8 cellular contexts compared by ENCODE assay signal in the genomic region with DNA sequence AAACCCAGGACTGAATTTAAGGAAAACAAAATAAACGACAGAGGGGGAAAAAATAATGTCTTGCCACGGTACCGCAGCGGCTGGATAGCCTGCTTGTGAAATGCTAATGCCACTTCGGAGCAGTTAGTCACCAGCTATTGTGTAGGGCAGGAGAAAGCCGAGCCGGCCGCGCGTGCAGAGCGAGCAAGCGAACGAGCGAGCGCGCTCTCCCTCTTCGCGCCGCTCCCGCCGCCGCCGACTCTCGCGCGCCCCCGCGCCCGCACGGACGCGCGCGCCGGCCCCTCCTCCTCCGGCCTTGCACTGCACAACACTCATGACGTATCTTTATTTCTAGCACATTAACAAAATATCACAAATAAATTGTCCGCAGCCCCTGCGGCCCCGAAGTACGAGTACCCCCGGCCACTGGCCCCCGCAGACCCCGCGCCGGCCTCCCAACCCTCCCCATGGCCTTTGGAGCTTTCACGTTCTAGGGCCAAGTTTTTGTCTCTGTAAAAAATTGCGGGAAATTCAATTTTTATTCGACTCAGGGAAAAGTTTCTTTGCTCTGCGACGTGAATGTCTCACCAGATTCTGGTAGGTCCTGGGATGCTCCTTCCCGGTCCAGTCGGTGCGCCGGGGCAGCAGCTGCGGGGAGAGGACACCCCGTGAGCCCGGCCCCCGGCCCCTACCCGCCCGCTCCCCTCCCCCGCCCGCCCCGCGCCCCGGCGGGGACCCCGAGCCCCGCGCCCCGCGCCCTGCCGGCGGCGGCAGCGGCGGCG. TPM values are rescaled to one million over a fixed set of nuclear protein-coding genes. Genes with fewer than 3 reads are reported as not detected.
DNase-seq lines count a peak whose midpoint lies in the region; ATAC-seq, FAIRE-seq and TF ChIP-seq lines count a peak whose summit lies in the region.

No MANE protein-coding gene starts in this region.

- intact Hi-C loops in heart left ventricle (cut with DNase I) (loop anchor here in 9 of 10 donors (1.0 to 10.0 kb wide), 9 partner anchors 155 to 468 kb away; partner anchors contain the start of genes HMGN3 (in 7 of the 9) and LCA5 (in 4 of the 9)), transverse colon (cut with DNase I; ENCODE audit: low total_unique reads) (loop anchor here (5.0 kb wide), 1 partner anchor 155 kb away; the partner anchor contains the start of gene HMGN3)

- peak; percentile 46 for DNase-seq in GM12892 (ENCODE audit: insufficient read length)
- peak; percentile 28 for DNase-seq in NCI-H1417 treated with DMSO at 0.1 percent for 48 hours (lab: John Stamatoyannopoulos, UW)
- DNase-seq in SW 1271 (lab: John Stamatoyannopoulos, UW) = peak; percentile 79 to 86
- peak; percentile 98 for DNase-seq in adipocyte (ENCODE audit: low read depth)
- peak; percentile 87 to 95 (median 93) for DNase-seq in heart left ventricle
- peak; percentile 93 for DNase-seq in pons (ENCODE audit: low spot score)
- DNase-seq in transverse colon = peak; percentile 91

- in situ Hi-C loops in transverse colon (cut with MboI; ENCODE audit: low pct_ligation_motif_present in 1 of 4, low pct_unique_long_range_greater_than_20kb in 1 of 4, low sequenced_read_pairs in 3 of 4) = no loop called here

- H3K4me1 ChIP-seq in adipocyte (ENCODE audit: control insufficient read depth, insufficient read depth, low read length) (peaks cover 37% of the 10 kb centered on the region), heart left ventricle (peaks cover 8 to 54% (median 35%) of the 10 kb centered on the region in 12 donors), transverse colon (peaks cover 12 to 45% (median 32%) of the 10 kb centered on the region in 4 donors)

- WGBS in heart left ventricle, 4 donors = 0 to 1% (median 1%) methylated on average over 47 to 78 of the region's 78 CpGs
- WGBS in transverse colon (ENCODE audit: low coverage in 1 of 2), 2 donors = 0 to 1% methylated on average over 15 to 52 of the region's 78 CpGs

- ATAC-seq in HG02798 (IDR thresholded peaks at IDR 0.05; ENCODE audit: poor library complexity, unreplicated experiment) (peak; percentile 58), heart left ventricle (peak; percentile 79 to 89 (median 86))

- H3K36me3 ChIP-seq in adipocyte (ENCODE audit: control insufficient read depth, insufficient read depth, low read length, severe bottlenecking) = no peaks in the 10 kb centered on the region
- peaks cover 0 to 2% (median 0%) of the 10 kb centered on the region in 9 donors for H3K36me3 ChIP-seq in heart left ventricle
- no peaks in the 10 kb centered on the region for H3K36me3 ChIP-seq in transverse colon

- TF ChIP-seq EP300 in transverse colon (IDR thresholded peaks at IDR 0.05; ENCODE audit: low read depth) = no peak

- peak overlapping the region; percentile 88 to 99 (median 96) for H3K27ac ChIP-seq in heart left ventricle
- H3K27ac ChIP-seq in transverse colon = peak overlapping the region; percentile 97 to 99 (median 98)

- H3K27me3 ChIP-seq in adipocyte (replicated peaks; ENCODE audit: control insufficient read depth, insufficient read depth, low read length) (no peaks in the 10 kb centered on the region), heart left ventricle (no peaks in the 10 kb centered on the region), transverse colon (no peaks in the 10 kb centered on the region)

- peak overlapping the region; percentile 89 for H3K4me3 ChIP-seq in adipocyte (ENCODE audit: low read length)
- H3K4me3 ChIP-seq in heart left ventricle = peak overlapping the region; percentile 50 to 94 (median 84)
- H3K4me3 ChIP-seq in transverse colon = peak overlapping the region; percentile 70 to 97 (median 88)

- peak overlapping the region; percentile 94 for H3K9ac ChIP-seq in adipocyte (ENCODE audit: low read length)

- H3K9me3 ChIP-seq in adipocyte (ENCODE audit: control insufficient read depth, low read length) (no peaks in the 10 kb centered on the region), heart left ventricle (no peaks in the 10 kb centered on the region), transverse colon (no peaks in the 10 kb centered on the region)

- peak; percentile 57; the same call in 1 of the 2 replicates for TF ChIP-seq POLR2A in GM12892 (IDR thresholded peaks at IDR 0.05; ENCODE audit: low read depth, low read length)
- peak in 1 of 2 donors; percentile 46 for TF ChIP-seq POLR2A in heart left ventricle (IDR thresholded peaks at IDR 0.05)
- peak; percentile 45 for TF ChIP-seq POLR2A in transverse colon (IDR thresholded peaks at IDR 0.05)

- TF ChIP-seq CTCF in heart left ventricle (IDR thresholded peaks at IDR 0.05) (no peak), transverse colon (IDR thresholded peaks at IDR 0.05) (no peak)

- peak; percentile 93 for FAIRE-seq in GM12892 (lab: Jason Lieb, UNC)

RNA-seq across cellular contexts. Expression of gene PHIP, which starts 1.0 kb away (rescaled TPM):
- polyA plus RNA-seq in GM12892 (2012; ENCODE audit: missing spikeins) = 19.7 TPM
- total RNA-seq in heart left ventricle (10 to 100 TPM; 10.1 to 18.9 (median 15.3) TPM), transverse colon (10 to 100 TPM; 12.1 to 34.5 (median 20.7) TPM)
- polyA plus RNA-seq in heart left ventricle = 1 to 10 TPM; 5.6 to 7.2 TPM

Comparison
In these comparisons a context has a peak if more than half of its experiments do, and no peak if none do; other contexts are left out.
1. Peak in every context shown above with its lines: DNase-seq, ATAC-seq, H3K4me3 ChIP-seq and H3K27ac ChIP-seq.
2. DNase-seq: peak in every context shown above with its lines; median percentile 98 in adipocyte; 93 in heart left ventricle; 93 in pons; 91 in transverse colon; 82 in SW 1271; 46 in GM12892; 28 in NCI-H1417 treated with DMSO at 0.1 percent for 48 hours.